11 cellular contexts compared by ENCODE assay signal in the genomic region with DNA sequence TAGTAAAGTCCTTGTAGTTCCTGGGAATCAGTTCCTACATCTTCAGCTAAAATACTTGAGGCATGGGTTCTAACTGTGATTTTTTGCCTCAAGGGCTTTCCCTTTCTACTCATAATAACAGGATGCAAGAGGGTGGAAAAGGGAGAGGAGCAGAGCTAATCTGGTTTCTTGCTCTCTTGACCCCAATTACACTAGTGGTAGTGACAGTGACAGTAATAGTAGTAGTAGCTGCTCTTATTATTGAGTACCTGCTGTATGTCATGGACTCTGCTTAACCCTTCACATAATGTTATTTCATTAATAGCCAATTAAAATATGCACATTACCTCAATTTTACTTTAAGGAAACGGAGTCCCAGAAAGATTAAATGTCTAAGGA.
DNase-seq lines count a peak whose midpoint lies in the region; ATAC-seq and TF ChIP-seq lines count a peak whose summit lies in the region.
"Had no signal": no experiment of that assay in that cellular context is flagged by ENCODE, and none has a peak within 500 bp of the region (broad histone marks: within the 10 kb centered on the region; RNA-seq: fewer than 3 reads in every experiment).

No MANE protein-coding gene starts in this region.

- peak; percentile 12 for ATAC-seq in GM19043 (IDR thresholded peaks at IDR 0.05; ENCODE audit: low read depth, unreplicated experiment)
- ATAC-seq in HG02852 (IDR thresholded peaks at IDR 0.05; ENCODE audit: unreplicated experiment): peak; percentile 16
- ATAC-seq: psoas muscle had no signal

- peaks cover 0 to 5% (median 0%) of the 10 kb centered on the region in 11 experiments; a peak in 5 of 22 replicates for H3K9me3 ChIP-seq in BLaER1 treated with 17β-estradiol and CSF1 and Interleukin-3, amounts not matched to agents 10 nM and 100 nM (replicated peaks in 1 of 11)
- H3K9me3 ChIP-seq in SK-N-MC (ENCODE audit: low read depth, low read length) (no peaks in the 10 kb centered on the region), Peyer's patch (no peaks in the 10 kb centered on the region)
- H3K9me3 ChIP-seq: psoas muscle had no signal

- no peak for DNase-seq in SK-N-MC (ENCODE audit: low read depth, low spot score)
- no peak for DNase-seq in Peyer's patch
- no peak for DNase-seq in stimulated activated CD4-positive, alpha-beta T cell treated with anti-CD3 and anti-CD28 coated beads, Interleukin-2, amount 100 ng/mL, for 24 hours
- DNase-seq in activated naive CD4-positive, alpha-beta T cell treated with anti-CD3 and anti-CD28 coated beads, Interleukin-2, amount 50 U/mL, for 16 hours: no peak
- DNase-seq in NCI-H2029 (lab: John Stamatoyannopoulos, UW): no peak
- DNase-seq: activated T-cell treated with anti-CD3 and anti-CD28 coated beads, Interleukin-2, amount 50 U/mL, for 1 hour; psoas muscle; stimulated activated CD4-positive, alpha-beta T cell treated with anti-CD3 and anti-CD28 coated beads, Interleukin-4, amount 100 ng/mL, for 1 hour had no signal

- no peak overlapping the region for H3K4me3 ChIP-seq in BLaER1 treated with 17β-estradiol and CSF1 and Interleukin-3, amounts not matched to agents 10 nM and 100 nM
- H3K4me3 ChIP-seq in SK-N-MC (no peak overlapping the region), Peyer's patch (no peak overlapping the region)
- H3K4me3 ChIP-seq: psoas muscle had no signal

- H3K36me3 ChIP-seq in BLaER1 treated with 17β-estradiol and CSF1 and Interleukin-3, amounts not matched to agents 10 nM and 100 nM: no peaks in the 10 kb centered on the region
- H3K36me3 ChIP-seq in SK-N-MC (ENCODE audit: insufficient read depth, low read length): no peaks in the 10 kb centered on the region
- H3K36me3 ChIP-seq in Peyer's patch: no peaks in the 10 kb centered on the region

- H3K27me3 ChIP-seq in BLaER1 treated with 17β-estradiol and CSF1 and Interleukin-3, amounts not matched to agents 10 nM and 100 nM: no peaks in the 10 kb centered on the region
- no peaks in the 10 kb centered on the region for H3K27me3 ChIP-seq in Peyer's patch

- H3K27ac ChIP-seq in BLaER1 treated with 17β-estradiol and CSF1 and Interleukin-3, amounts not matched to agents 10 nM and 100 nM: peak overlapping the region in 7 of 11 experiments; percentile 2 to 74 (median 51); a peak in 11 of 22 replicates
- H3K27ac ChIP-seq in SK-N-MC: peak overlapping the region; percentile 27; the same call in 1 of the 2 replicates
- no peak overlapping the region for H3K27ac ChIP-seq in Peyer's patch
- H3K27ac ChIP-seq: psoas muscle had no signal

- no peak overlapping the region for H3K9ac ChIP-seq in BLaER1 treated with 17β-estradiol and CSF1 and Interleukin-3, amounts not matched to agents 10 nM and 100 nM
- no peak overlapping the region for H3K9ac ChIP-seq in SK-N-MC (ENCODE audit: insufficient read length)

- no peak for TF ChIP-seq CTCF in Peyer's patch (IDR thresholded peaks at IDR 0.05)

- TF ChIP-seq POLR2A in Peyer's patch (IDR thresholded peaks at IDR 0.05): no peak

- no peaks in the 10 kb centered on the region for H4K20me1 ChIP-seq in BLaER1 treated with 17β-estradiol and CSF1 and Interleukin-3, amounts not matched to agents 10 nM and 100 nM

- H3K4me1 ChIP-seq in BLaER1 treated with 17β-estradiol and CSF1 and Interleukin-3, amounts not matched to agents 10 nM and 100 nM: peaks cover 39 to 45% (median 42%) of the 10 kb centered on the region in 10 experiments
- H3K4me1 ChIP-seq in Peyer's patch: peaks cover 0 to 8% (median 0%) of the 10 kb centered on the region in 4 donors
- H3K4me1 ChIP-seq: psoas muscle had no signal

- peak overlapping the region; percentile 45 to 79 (median 64) for H3K4me2 ChIP-seq in BLaER1 treated with 17β-estradiol and CSF1 and Interleukin-3, amounts not matched to agents 10 nM and 100 nM

Comparison
In these comparisons a context has a peak if more than half of its experiments do, and no peak if none do; other contexts are left out.
1. H3K27ac ChIP-seq: peak in BLaER1 treated with 17β-estradiol and CSF1 and Interleukin-3, amounts not matched to agents 10 nM and 100 nM (7 of 11) and SK-N-MC (single experiment); none in Peyer's patch (0 of 4).